In genomic region chr16:85072947-85073346, GRCh38 we compare ENCODE assay signal across 17 cellular contexts. TPM values are rescaled to one million over a fixed set of nuclear protein-coding genes. Genes with fewer than 3 reads are reported as not detected.
DNase-seq lines count a peak whose midpoint lies in the region; ATAC-seq and TF ChIP-seq lines count a peak whose summit lies in the region.
"Had no signal": no experiment of that assay in that cellular context is flagged by ENCODE, and none has a peak within 500 bp of the region (broad histone marks: within the 10 kb centered on the region; RNA-seq: fewer than 3 reads in every experiment).

No MANE protein-coding gene starts in this region.

- no peak for TF ChIP-seq POLR2A in vagina (IDR thresholded peaks at IDR 0.05)

- H4K20me1 ChIP-seq in mammary epithelial cell (ENCODE audit: insufficient read depth, low read length), result no peaks in the 10 kb centered on the region

- no peak overlapping the region for H2AFZ ChIP-seq in mammary epithelial cell (ENCODE audit: low read depth, low read length)

- no peaks in the 10 kb centered on the region for H3K9me3 Mint-ChIP-seq in MCF 10A (ENCODE audit: unreplicated experiment)
- H3K9me3 Mint-ChIP-seq: activated B cell treated with CpG ODN at 0.5 μM for 24 hours; activated naive CD8-positive, alpha-beta T cell treated with anti-CD3 and anti-CD28 coated beads, Interleukin-2, amount 10 ng/mL, durations not matched to agents 7 days and 5 days had no signal

- WGBS in mammary epithelial cell (ENCODE audit: low coverage, missing lambda C conversion rate), result 83% methylated on average over 13 of the region's 13 CpGs
- 49% methylated on average over 13 of the region's 13 CpGs for WGBS in right cardiac atrium

- no peaks in the 10 kb centered on the region for H3K4me1 ChIP-seq in mammary epithelial cell (ENCODE audit: insufficient read depth, low read length)
- no peaks in the 10 kb centered on the region for H3K4me1 ChIP-seq in right cardiac atrium (ENCODE audit: control insufficient read depth, insufficient read depth, low read length)
- H3K4me1 ChIP-seq in vagina, result peaks cover 11% of the 10 kb centered on the region
- H3K4me1 ChIP-seq: tibial nerve had no signal

- H3K4me2 ChIP-seq in mammary epithelial cell (ENCODE audit: insufficient read depth, low read depth, low read length), result no peak overlapping the region

- BruUV-seq in mammary epithelial cell (replicated peaks; lab: Mats Ljungman, UMichigan) (no TSS peak), MCF 10A (replicated peaks; lab: Mats Ljungman, UMichigan) (no TSS peak)

- H3K27ac ChIP-seq in mammary epithelial cell (ENCODE audit: insufficient read depth, low read depth, low read length) (no peak overlapping the region), right cardiac atrium (ENCODE audit: low read length) (no peak overlapping the region), vagina (peak overlapping the region; percentile 55)
- H3K27ac ChIP-seq: coronary artery, tibial nerve had no signal

- intact Hi-C loops in mammary epithelial cell (cut with micrococcal nuclease) (no loop called here), MCF 10A (cut with micrococcal nuclease) (no loop called here), right cardiac atrium (cut with DNase I) (loop anchor here in 1 of 4 donors (10.0 kb wide), 1 partner anchor 62 kb away; no protein-coding TSS in a partner anchor), vagina (cut with DNase I) (no loop called here)

- POLR2A ChIA-PET in MCF 10A (lab: Yijun Ruan, JAX), result interaction anchor here (0.6 kb wide), 2 partner anchors 46 to 464 kb away, joined by 3 read pairs; partner anchors contain the start of gene KIAA0513

- CTCF ChIA-PET in mammary epithelial cell (lab: Charles Lee; ENCODE audit: low non-redundant PET) (no interaction called here), MCF 10A (lab: Yijun Ruan, JAX) (interaction anchor here (0.6 to 1.2 kb wide), 4 partner anchors 14 to 1343 kb away, joined by 3 to 5 read pairs (median 3); no protein-coding TSS in a partner anchor)

- in situ Hi-C loops in mammary epithelial cell (cut with MboI; ENCODE audit: low sequenced_read_pairs in 2 of 2), result no loop called here

- H3K27ac Mint-ChIP-seq in MCF 10A (ENCODE audit: low read depth, unreplicated experiment), result no peak overlapping the region
- H3K27ac Mint-ChIP-seq: activated B cell treated with CpG ODN at 0.5 μM for 24 hours; activated naive CD8-positive, alpha-beta T cell treated with anti-CD3 and anti-CD28 coated beads, Interleukin-2, amount 10 ng/mL, durations not matched to agents 7 days and 5 days had no signal

- dilution Hi-C loops in mammary epithelial cell (cut with HindIII; ENCODE audit: low sequenced_read_pairs), result no loop called here

- H3K4me1 Mint-ChIP-seq in MCF 10A (ENCODE audit: insufficient read depth, unreplicated experiment), result no peaks in the 10 kb centered on the region

- H3K9ac ChIP-seq in mammary epithelial cell (ENCODE audit: insufficient read depth, low read length), result no peak overlapping the region

- H3K4me3 ChIP-seq in mammary epithelial cell (replicated peaks in 1 of 3; ENCODE audit: insufficient read depth in 1 of 3, low read depth in 2 of 3, low read length in 3 of 3) (no peak overlapping the region), right cardiac atrium (ENCODE audit: low read length) (no peak overlapping the region), vagina (no peak overlapping the region)
- H3K4me3 ChIP-seq: coronary artery, tibial nerve had no signal

- DNase-seq in mammary epithelial cell, result peak; percentile 17
- DNase-seq in MCF 10A (ENCODE audit: unreplicated experiment), result no peak
- peak; percentile 59 for DNase-seq in epidermal melanocyte (ENCODE audit: insufficient read length, low spot score)
- peak; percentile 84 to 90 (median 87) for DNase-seq in right cardiac atrium
- no peak for DNase-seq in vagina (ENCODE audit: extremely low spot score in 2 of 2)
- DNase-seq in germinal center (ENCODE audit: low spot score), result no peak
- no peak for DNase-seq in activated CD4-positive, CD25-positive, alpha-beta regulatory T cell (lab: John Stamatoyannopoulos, UW)
- DNase-seq: activated B cell treated with CpG ODN at 0.5 μM for 24 hours; activated naive CD8-positive, alpha-beta T cell treated with anti-CD3 and anti-CD28 coated beads, Interleukin-2, amount 10 ng/mL, durations not matched to agents 7 days and 5 days; DMS 273 treated with DMSO at 0.1 percent for 48 hours; NCI-H187; occipital lobe had no signal

- peak; percentile 87 to 91 for ATAC-seq in right cardiac atrium
- no peak for ATAC-seq in GM21447 (IDR thresholded peaks at IDR 0.05; ENCODE audit: unreplicated experiment)

- H3K79me2 ChIP-seq in mammary epithelial cell (ENCODE audit: insufficient read depth, low read length), result no peaks in the 10 kb centered on the region

- no peak overlapping the region for H3K4me3 Mint-ChIP-seq in MCF 10A (ENCODE audit: unreplicated experiment)
- H3K4me3 Mint-ChIP-seq: activated B cell treated with CpG ODN at 0.5 μM for 24 hours; activated naive CD8-positive, alpha-beta T cell treated with anti-CD3 and anti-CD28 coated beads, Interleukin-2, amount 10 ng/mL, durations not matched to agents 7 days and 5 days had no signal

- H3K9me3 ChIP-seq in mammary epithelial cell (replicated peaks; ENCODE audit: insufficient read depth, low read length) (no peaks in the 10 kb centered on the region), right cardiac atrium (ENCODE audit: control insufficient read depth, low read length) (no peaks in the 10 kb centered on the region), vagina (no peaks in the 10 kb centered on the region)
- H3K9me3 ChIP-seq: tibial nerve had no signal

- H3K27me3 ChIP-seq in mammary epithelial cell (ENCODE audit: insufficient read depth, low read length), result no peaks in the 10 kb centered on the region
- no peaks in the 10 kb centered on the region for H3K27me3 ChIP-seq in right cardiac atrium (ENCODE audit: control insufficient read depth, insufficient read depth)
- H3K27me3 ChIP-seq in vagina, result no peaks in the 10 kb centered on the region
- H3K27me3 ChIP-seq: tibial nerve had no signal

- no peaks in the 10 kb centered on the region for H3K27me3 Mint-ChIP-seq in MCF 10A (ENCODE audit: insufficient read depth, unreplicated experiment)
- H3K27me3 Mint-ChIP-seq: activated naive CD8-positive, alpha-beta T cell treated with anti-CD3 and anti-CD28 coated beads, Interleukin-2, amount 10 ng/mL, durations not matched to agents 7 days and 5 days had no signal

- H3K36me3 ChIP-seq in mammary epithelial cell (ENCODE audit: insufficient read depth, low read length) (no peaks in the 10 kb centered on the region), vagina (peaks cover 0 to 38% of the 10 kb centered on the region in 2 donors)

- no peak for TF ChIP-seq CTCF in mammary epithelial cell (conservative IDR thresholded peaks at IDR 0.05 in 1 of 2, IDR thresholded peaks at IDR 0.05 in 1 of 2; ENCODE audit: extremely low read depth in 1 of 2, insufficient read depth in 1 of 2, low read depth in 1 of 2, low read length in 2 of 2)
- TF ChIP-seq CTCF in MCF 10A (IDR thresholded peaks at IDR 0.05; ENCODE audit: unreplicated experiment), result no peak
- no peak for TF ChIP-seq CTCF in vagina (IDR thresholded peaks at IDR 0.05)

- H3K36me3 Mint-ChIP-seq in MCF 10A (ENCODE audit: insufficient read depth, unreplicated experiment), result peaks cover 7% of the 10 kb centered on the region
- H3K36me3 Mint-ChIP-seq: activated naive CD8-positive, alpha-beta T cell treated with anti-CD3 and anti-CD28 coated beads, Interleukin-2, amount 10 ng/mL, durations not matched to agents 7 days and 5 days had no signal

RNA-seq across cellular contexts. Expression of gene CIBAR2, which starts 39.3 kb away (rescaled TPM):
- total RNA-seq in mammary epithelial cell, result not detected
- not detected for polyA plus RNA-seq in mammary epithelial cell
- polyA minus RNA-seq in mammary epithelial cell, result not detected
- total RNA-seq in MCF 10A (2022), result not detected in 2 replicates
- total RNA-seq in right cardiac atrium, result not detected
- polyA plus RNA-seq in right cardiac atrium, result 0.09 TPM
- not detected for total RNA-seq in vagina
- total RNA-seq: A172; activated B cell treated with CpG ODN at 0.5 μM for 24 hours; activated naive CD8-positive, alpha-beta T cell treated with anti-CD3 and anti-CD28 coated beads, Interleukin-2, amount 10 ng/mL, durations not matched to agents 7 days and 5 days; lung microvascular endothelial cell; occipital lobe; tibial nerve had no signal

RNA-seq across cellular contexts. Expression of gene KIAA0513, which starts 45.4 kb away (rescaled TPM):
- total RNA-seq in mammary epithelial cell, result 10 to 100 TPM in 1 of 2 donors, 1 to 10 TPM in 1; 5.0 to 10.0 TPM
- 3.4 TPM for polyA plus RNA-seq in mammary epithelial cell
- polyA minus RNA-seq in mammary epithelial cell, result 8.7 TPM
- total RNA-seq in MCF 10A (2022), result 4.2 and 4.9 TPM in 2 replicates
- 10 to 100 TPM; 10.9 to 13.5 (median 12.6) TPM for total RNA-seq in right cardiac atrium
- 6.7 TPM for polyA plus RNA-seq in right cardiac atrium
- 26.8 TPM for total RNA-seq in vagina

Comparison
In these comparisons a context has a peak if more than half of its experiments do, and no peak if none do; other contexts are left out.
1. DNase-seq: peak in mammary epithelial cell (single experiment), epidermal melanocyte (single experiment) and right cardiac atrium (3 of 3); none in MCF 10A (single experiment), vagina (0 of 2), germinal center (single experiment) and activated CD4-positive, CD25-positive, alpha-beta regulatory T cell (0 of 4).